Comparison of ENCODE assay signal across 8 cellular contexts in the genomic region with DNA sequence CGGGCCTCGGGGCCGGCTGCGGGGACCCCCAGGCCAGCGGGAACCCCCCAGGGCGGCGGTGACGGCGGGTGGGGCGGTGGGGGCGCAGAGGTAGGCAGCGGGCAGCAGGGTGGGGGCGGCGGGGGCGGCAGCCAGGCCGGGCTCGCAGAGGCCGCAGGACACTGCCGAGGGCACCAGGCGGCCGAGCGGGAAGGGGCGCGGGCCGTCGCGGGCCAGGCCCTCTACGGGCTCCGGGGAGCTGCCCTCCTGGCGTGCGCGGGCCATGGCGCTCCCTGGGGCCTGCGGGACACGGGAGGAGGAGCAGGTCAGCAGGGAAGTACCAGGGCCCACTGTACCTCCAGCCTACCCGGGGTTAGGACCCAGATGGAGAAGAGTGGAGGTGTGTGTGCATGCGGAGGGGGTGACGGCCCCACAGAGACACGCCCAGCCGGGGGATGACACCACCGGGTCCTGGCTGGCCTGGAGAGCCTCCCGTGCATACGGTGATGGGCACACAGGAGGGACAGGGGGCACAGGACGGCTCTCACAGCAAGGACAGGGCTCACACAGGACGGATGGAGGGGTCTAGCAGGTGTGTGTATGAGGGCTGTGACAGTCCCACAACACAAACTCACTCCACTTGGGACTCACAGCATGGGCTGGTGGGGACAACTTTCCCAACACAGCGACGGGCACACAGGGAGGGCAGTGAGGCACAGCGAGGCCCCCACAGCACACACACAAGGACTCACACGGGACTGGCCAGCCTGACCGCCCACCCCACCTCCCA. TPM values are rescaled to one million over a fixed set of nuclear protein-coding genes. Genes with fewer than 3 reads are reported as not detected.
DNase-seq lines count a peak whose midpoint lies in the region; ATAC-seq and TF ChIP-seq lines count a peak whose summit lies in the region.

No MANE protein-coding gene starts in this region.

- H3K14ac ChIP-seq in IMR-90 (replicated peaks; ENCODE audit: low read depth, low read length) = peak overlapping the region; percentile 92

- H2BK120ac ChIP-seq in IMR-90 (ENCODE audit: low read depth, low read length) = peak overlapping the region; percentile 76

- peak overlapping the region; percentile 96 for H3K23ac ChIP-seq in IMR-90 (ENCODE audit: low read depth, low read length)

- peaks cover 38% of the 10 kb centered on the region for H4K20me1 ChIP-seq in IMR-90 (ENCODE audit: insufficient read depth, low read length)

- no peak overlapping the region for H3K27ac Mint-ChIP-seq in WTC11

- H3K4me1 ChIP-seq in IMR-90 (ENCODE audit: control insufficient read depth, insufficient read depth, low read length) = peaks cover 29% of the 10 kb centered on the region
- peaks cover 11 to 28% of the 10 kb centered on the region in 2 donors for H3K4me1 ChIP-seq in muscle layer of duodenum (ENCODE audit: control insufficient read depth in 1 of 2, insufficient read depth in 2 of 2, low read length in 2 of 2)

- H4K91ac ChIP-seq in IMR-90 (ENCODE audit: insufficient read depth, low read depth, low read length) = peak overlapping the region; percentile 53

- in situ Hi-C loops in Caki2 (cut with HindIII; ENCODE audit: low pct_unique_long_range_greater_than_20kb, low sequenced_read_pairs) (no loop called here), IMR-90 (cut with MboI; ENCODE audit: low sequenced_read_pairs) (no loop called here)

- peak; percentile 1; the same call in 1 of the 2 replicates for ATAC-seq in IMR-90 (ENCODE audit: low read depth)
- ATAC-seq in WTC11 = peak; percentile 1
- ATAC-seq in GM21447 (IDR thresholded peaks at IDR 0.05; ENCODE audit: unreplicated experiment) = no peak

- TF ChIP-seq RAD21 in IMR-90 (IDR thresholded peaks at IDR 0.05; ENCODE audit: low read length) = no peak

- peak overlapping the region; percentile 72 for H3K4ac ChIP-seq in IMR-90 (ENCODE audit: low read depth, low read length)

- H2AFZ ChIP-seq in IMR-90 (replicated peaks; ENCODE audit: low read length, poor library complexity) = peak overlapping the region; percentile 73

- dilution Hi-C loops in IMR-90 (cut with HindIII; ENCODE audit: low sequenced_read_pairs, unreplicated experiment) = no loop called here

- H2BK15ac ChIP-seq in IMR-90 (ENCODE audit: low read depth, low read length) = peak overlapping the region; percentile 22; the same call in 2 of the 3 replicates

- POLR2A ChIA-PET in IMR-90 (lab: Charles Lee; ENCODE audit: unreplicated experiment) (no interaction called here), WTC11 (lab: Charles Lee) (interaction anchor here (0.6 to 3.9 kb wide), 6 partner anchors 12 to 115 kb away, joined by 3 to 61 read pairs (median 18); a partner anchor contains a TSS)

- H2BK5ac ChIP-seq in IMR-90 (ENCODE audit: low read depth, low read length, poor library complexity, severe bottlenecking) = peak overlapping the region; percentile 90

- no peak overlapping the region; the same call in 1 of the 2 replicates for H3K56ac ChIP-seq in IMR-90 (ENCODE audit: extremely low read depth, insufficient read depth, low read length)

- 12% methylated on average over 18 of the region's 50 CpGs; no CpG with 5 or more reads in 1 of the 2 experiments for WGBS in IMR-90 (ENCODE audit: extremely low coverage in 2 of 2, insufficient read length in 1 of 2), 2 experiments

- peak overlapping the region; percentile 46; the same call in 1 of the 2 replicates for H2BK20ac ChIP-seq in IMR-90 (ENCODE audit: low read depth, low read length)

- peak overlapping the region; percentile 99 for H2AK5ac ChIP-seq in IMR-90 (ENCODE audit: low read depth, low read length)

- H3K4me3 Mint-ChIP-seq in WTC11 = no peak overlapping the region

- H3K36me3 Mint-ChIP-seq in WTC11 = peaks cover 8% of the 10 kb centered on the region

- H3K27ac ChIP-seq in IMR-90 (ENCODE audit: insufficient read depth, low read length) (peak overlapping the region; percentile 97), muscle layer of duodenum (ENCODE audit: low read length) (peak overlapping the region; percentile 58)

- H4K5ac ChIP-seq in IMR-90 (ENCODE audit: low read depth, low read length) = 0 out of 2 replicates have a peak overlapping the region, but pooled peaks have one; percentile 0

- H3K4me2 ChIP-seq in IMR-90 (ENCODE audit: low read depth, low read length) = peak overlapping the region; percentile 98

- peak overlapping the region; percentile 97 for H3K9ac ChIP-seq in IMR-90 (ENCODE audit: low read depth, low read length)

- peaks cover 10 to 65% of the 10 kb centered on the region in 2 experiments for H3K79me1 ChIP-seq in IMR-90 (ENCODE audit: low read depth in 1 of 2, low read length in 2 of 2)

- H2AK9ac ChIP-seq in IMR-90 (replicated peaks; ENCODE audit: low read depth, low read length, poor library complexity) = peak overlapping the region; percentile 95

- TF ChIP-seq CTCF in IMR-90 (conservative IDR thresholded peaks at IDR 0.05; ENCODE audit: low read depth, low read length) (no peak), WTC11 (IDR thresholded peaks at IDR 0.05) (no peak)

- no peaks in the 10 kb centered on the region; the same call in 1 of the 2 replicates for H3K27me3 Mint-ChIP-seq in WTC11 (ENCODE audit: low read depth)

- H3K36me3 ChIP-seq in IMR-90 (ENCODE audit: control insufficient read depth, insufficient read depth, low read length) (peaks cover 4% of the 10 kb centered on the region; the same call in 1 of the 2 replicates), muscle layer of duodenum (ENCODE audit: control insufficient read depth in 1 of 2, insufficient read depth in 2 of 2, low read length in 2 of 2) (peaks cover 0 to 6% of the 10 kb centered on the region in 2 donors)

- intact Hi-C loops in IMR-90 (cut with micrococcal nuclease) = no loop called here

- H3K27me3 ChIP-seq in IMR-90 (ENCODE audit: control insufficient read depth, insufficient read depth, low read length) (no peaks in the 10 kb centered on the region), muscle layer of duodenum (ENCODE audit: low read depth, low read length) (no peaks in the 10 kb centered on the region)

- peaks cover 27% of the 10 kb centered on the region for H3K4me1 Mint-ChIP-seq in WTC11

- H3K9me1 ChIP-seq in IMR-90 (ENCODE audit: insufficient read depth, low read length) = peaks cover 21% of the 10 kb centered on the region

- H4K8ac ChIP-seq in IMR-90 (ENCODE audit: low read depth in 2 of 2, low read length in 2 of 2) = peak overlapping the region in 1 of 2 experiments; percentile 60; a peak in 2 of 4 replicates

- peak overlapping the region; percentile 3 for H3K18ac ChIP-seq in IMR-90 (ENCODE audit: low read depth, low read length)

- peak overlapping the region; percentile 96 for H3K4me3 ChIP-seq in IMR-90 (ENCODE audit: insufficient read depth, low read depth, low read length)
- H3K4me3 ChIP-seq in muscle layer of duodenum (ENCODE audit: low read depth in 1 of 2, low read length in 2 of 2) = peak overlapping the region; percentile 67 to 95

- CTCF ChIA-PET in IMR-90 (lab: Yijun Ruan, JAX) (no interaction called here), WTC11 (lab: Charles Lee) (interaction anchor here (0.7 to 9.0 kb wide), 5 partner anchors 12 to 46 kb away, joined by 4 to 136 read pairs (median 8); a partner anchor contains a TSS)

- H3K9me3 Mint-ChIP-seq in WTC11 = no peaks in the 10 kb centered on the region

- no TSS peak for BruUV-seq in IMR-90 (replicated peaks; lab: Mats Ljungman, UMichigan)

- H3K9me3 ChIP-seq in IMR-90 (ENCODE audit: control insufficient read depth, insufficient read depth, low read length) = no peaks in the 10 kb centered on the region
- H3K9me3 ChIP-seq in muscle layer of duodenum (ENCODE audit: control insufficient read depth in 1 of 2, low read length in 2 of 2) = no peaks in the 10 kb centered on the region

- peak; percentile 82 for DNase-seq in Caki2 (ENCODE audit: low read depth)
- peak; percentile 17 for DNase-seq in IMR-90
- peak; percentile 54 for DNase-seq in WTC11 (ENCODE audit: low spot score)
- DNase-seq in effector CD4-positive, alpha-beta T cell = peak; percentile 36
- DNase-seq in GDM1 (lab: John Stamatoyannopoulos, UW) = no peak
- DNase-seq in AG08396 (ENCODE audit: low spot score) = no peak

- TF ChIP-seq POLR2A in IMR-90 (IDR thresholded peaks at IDR 0.05; ENCODE audit: low read depth, low read length) = no peak

TF ChIP-seq in IMR-90, 13 proteins besides CTCF, POLR2A, EP300 and RAD21 (continues in another document):
- TF ChIP-seq CEBPB (IDR thresholded peaks at IDR 0.05; ENCODE audit: low read depth, low read length) = no peak
- TF ChIP-seq SMC3 (IDR thresholded peaks at IDR 0.05; ENCODE audit: low read depth, low read length) = no peak

RNA-seq across cellular contexts. Expression of a gene that starts 2.6 kb away (rescaled TPM):
- 40.8 and 41.7 TPM in 2 replicates for total RNA-seq in Caki2 (2014; rRNA removed; shearing (Covaris generic); ENCODE audit: low replicate concordance)
- total RNA-seq in IMR-90 (2012; rRNA removed) = 1.6 and 1.9 TPM in 2 replicates
- polyA plus RNA-seq in IMR-90 (2012; rRNA removed) = 6.5 and 7.3 TPM in 2 replicates
- polyA plus RNA-seq in IMR-90 (2012; cell fraction: cytosol; rRNA removed) = 4.4 and 12.4 TPM in 2 replicates
- polyA plus RNA-seq in IMR-90 (2012; cell fraction: nucleus; rRNA removed; ENCODE audit: low replicate concordance) = 14.7 and 19.5 TPM in 2 replicates
- total RNA-seq in WTC11 (2021) = 29.4 to 49.5 TPM (median 32.2 TPM) in 3 replicates

RNA-seq across cellular contexts. Expression of a gene that starts 28.0 kb away (rescaled TPM):
- 26.4 and 28.8 TPM in 2 replicates for total RNA-seq in Caki2 (2014; rRNA removed; shearing (Covaris generic); ENCODE audit: low replicate concordance)
- 2.9 and 3.6 TPM in 2 replicates for total RNA-seq in IMR-90 (2012; rRNA removed)
- polyA plus RNA-seq in IMR-90 (2012; rRNA removed) = 8.6 and 9.6 TPM in 2 replicates
- 5.6 and 8.4 TPM in 2 replicates for polyA plus RNA-seq in IMR-90 (2012; cell fraction: cytosol; rRNA removed)
- polyA plus RNA-seq in IMR-90 (2012; cell fraction: nucleus; rRNA removed; ENCODE audit: low replicate concordance) = 29.1 and 33.9 TPM in 2 replicates
- total RNA-seq in WTC11 (2021) = 30.4 to 37.7 TPM (median 33.0 TPM) in 3 replicates

RNA-seq across cellular contexts. Expression of a gene that starts 46.3 kb away (rescaled TPM):
- 2.4 and 5.0 TPM in 2 replicates for total RNA-seq in Caki2 (2014; rRNA removed; shearing (Covaris generic); ENCODE audit: low replicate concordance)
- total RNA-seq in IMR-90 (2012; rRNA removed) (0.36 and 0.56 TPM in 2 replicates), WTC11 (2021) (7.0 to 8.1 TPM (median 7.3 TPM) in 3 replicates)
- 7.8 and 11.0 TPM in 2 replicates for polyA plus RNA-seq in IMR-90 (2012; rRNA removed)
- polyA plus RNA-seq in IMR-90 (2012; cell fraction: cytosol; rRNA removed) = 3.7 and 17.5 TPM in 2 replicates
- 25.4 and 47.4 TPM in 2 replicates for polyA plus RNA-seq in IMR-90 (2012; cell fraction: nucleus; rRNA removed; ENCODE audit: low replicate concordance)

Comparison
In these comparisons a context has a peak if more than half of its experiments do, and no peak if none do; other contexts are left out.
1. DNase-seq: peak in Caki2 (single experiment), IMR-90 (single experiment), WTC11 (single experiment) and effector CD4-positive, alpha-beta T cell (single experiment); none in GDM1 (single experiment) and AG08396 (single experiment).
2. RNA of a gene that starts 2.6 kb away (total RNA-seq): 29.4 to 49.5 TPM in WTC11 and 40.8 to 41.7 TPM in Caki2; 1.6 to 1.9 TPM in IMR-90; every median in the first group is over 10 times any median in the second.